29 cellular contexts compared by ENCODE assay signal in genomic region chr1:45116340-45116739, GRCh38.
A peak's percentile ranks its signal among the peaks of the same experiment; 100 is the strongest.
DNase-seq lines count a peak whose midpoint lies in the region; ATAC-seq and TF ChIP-seq lines count a peak whose summit lies in the region.
"Had no signal": no experiment of that assay in that cellular context is flagged by ENCODE, and none has a peak within 500 bp of the region (broad histone marks: within the 10 kb centered on the region; RNA-seq: fewer than 3 reads in every experiment).

No MANE protein-coding gene starts in this region.

- peaks cover 26% of the 10 kb centered on the region for H3K4me1 Mint-ChIP-seq in activated CD4-positive, alpha-beta T cell treated with anti-CD3 and anti-CD28 coated beads for 36 hours
- H3K4me1 Mint-ChIP-seq in activated CD4-positive, alpha-beta T cell treated with anti-CD3 and anti-CD28 coated beads, Interleukin-2, amount 10 ng/mL, durations not matched to agents 7 days and 5 days, result peaks cover 15% of the 10 kb centered on the region
- peaks cover 25 to 45% (median 30%) of the 10 kb centered on the region in 4 donors for H3K4me1 Mint-ChIP-seq in CD4-positive, alpha-beta memory T cell
- H3K4me1 Mint-ChIP-seq: neural crest cell had no signal

- POLR2A ChIA-PET in activated CD4-positive, alpha-beta T cell treated with anti-CD3 and anti-CD28 coated beads for 36 hours (lab: Charles Lee), result no interaction called here
- POLR2A ChIA-PET in activated CD4-positive, alpha-beta T cell treated with anti-CD3 and anti-CD28 coated beads, Interleukin-2, amount 10 ng/mL, durations not matched to agents 7 days and 5 days (lab: Charles Lee), result no interaction called here
- POLR2A ChIA-PET in CD4-positive, alpha-beta memory T cell (lab: Charles Lee; ENCODE audit: partially characterized antibody), result interaction anchor here (0.8 to 1.2 kb wide), 2 partner anchors 65 to 223 kb away, joined by 3 read pairs; partner anchors contain the start of gene TOE1

- no peaks in the 10 kb centered on the region for H3K36me3 ChIP-seq in CD4-positive, alpha-beta memory T cell (ENCODE audit: insufficient read depth, low read length)
- no peaks in the 10 kb centered on the region for H3K36me3 ChIP-seq in Loucy (ENCODE audit: insufficient read depth, low read length)
- no peaks in the 10 kb centered on the region for H3K36me3 ChIP-seq in iPS-20b (ENCODE audit: insufficient read depth, low read depth, low read length)
- H3K36me3 ChIP-seq: cardiac muscle cell, thoracic aorta had no signal

- H3K9me2 ChIP-seq in Loucy (replicated peaks; ENCODE audit: low read depth, low read length), result no peaks in the 10 kb centered on the region

- no peaks in the 10 kb centered on the region for H3K36me3 Mint-ChIP-seq in activated CD4-positive, alpha-beta T cell treated with anti-CD3 and anti-CD28 coated beads for 36 hours (ENCODE audit: low read depth)
- H3K36me3 Mint-ChIP-seq in activated CD4-positive, alpha-beta T cell treated with anti-CD3 and anti-CD28 coated beads, Interleukin-2, amount 10 ng/mL, durations not matched to agents 7 days and 5 days (ENCODE audit: low read depth), result no peaks in the 10 kb centered on the region
- H3K36me3 Mint-ChIP-seq in CD4-positive, alpha-beta memory T cell, result no peaks in the 10 kb centered on the region
- H3K36me3 Mint-ChIP-seq: IgD-negative memory B cell had no signal

- H3K9ac ChIP-seq in Loucy (ENCODE audit: low read depth, low read length, poor library complexity, severe bottlenecking) (no peak overlapping the region), iPS-20b (ENCODE audit: low read depth, low read length) (no peak overlapping the region)

- no peak overlapping the region for H3K27ac Mint-ChIP-seq in activated CD4-positive, alpha-beta T cell treated with anti-CD3 and anti-CD28 coated beads for 36 hours
- no peak overlapping the region for H3K27ac Mint-ChIP-seq in activated CD4-positive, alpha-beta T cell treated with anti-CD3 and anti-CD28 coated beads, Interleukin-2, amount 10 ng/mL, durations not matched to agents 7 days and 5 days
- peak overlapping the region in 6 of 7 donors; percentile 2 to 64 (median 50) for H3K27ac Mint-ChIP-seq in CD4-positive, alpha-beta memory T cell
- H3K27ac Mint-ChIP-seq: IgD-negative memory B cell, WTC11 had no signal

- DNase-seq in activated CD4-positive, alpha-beta T cell treated with anti-CD3 and anti-CD28 coated beads for 36 hours, result no peak
- no peak for DNase-seq in activated CD4-positive, alpha-beta T cell treated with anti-CD3 and anti-CD28 coated beads, Interleukin-2, amount 10 ng/mL, durations not matched to agents 7 days and 5 days
- peak in 4 of 5 donors; percentile 1 to 26 (median 20) for DNase-seq in CD4-positive, alpha-beta memory T cell
- no peak for DNase-seq in DMS53 treated with DMSO at 0.1 percent for 48 hours (lab: John Stamatoyannopoulos, UW; ENCODE audit: unreplicated experiment)
- DNase-seq in NCI-H2081 treated with DMSO at 0.1 percent for 48 hours (lab: John Stamatoyannopoulos, UW), result no peak
- DNase-seq in NCI-H1694 (lab: John Stamatoyannopoulos, UW), result no peak
- DNase-seq: activated CD4-positive, alpha-beta T cell treated with anti-CD3 and anti-CD28 coated beads, Interleukin-2, amount 50 U/mL, for 4 hours; activated CD8-positive, alpha-beta memory T cell treated with anti-CD3 and anti-CD28 coated beads, Interleukin-2, amount 50 U/mL, for 4 hours; cortex of kidney; effector memory CD4-positive, alpha-beta T cell; hypothalamus; left colon; mammary epithelial cell; mucosa of descending colon; NCI-H1105 treated with DMSO at 0.1 percent for 48 hours; NCI-H2029; NCI-H526 treated with DMSO at 0.1 percent for 48 hours; PC-3; stimulated activated naive CD4-positive, alpha-beta T cell treated with Interleukin-2 at 50 U/mL for 16 hours had no signal

- H3K4me3 ChIP-seq in CD4-positive, alpha-beta memory T cell (ENCODE audit: low read length in 2 of 2), result no peak overlapping the region
- peak overlapping the region; percentile 18 for H3K4me3 ChIP-seq in Loucy (ENCODE audit: low read length, poor library complexity, severe bottlenecking)
- H3K4me3 ChIP-seq in iPS-20b (ENCODE audit: low read length), result peak overlapping the region; percentile 13
- H3K4me3 ChIP-seq: cardiac muscle cell, mucosa of descending colon, SK-N-MC, smooth muscle cell, thoracic aorta had no signal

- H3K9me3 ChIP-seq in CD4-positive, alpha-beta memory T cell (ENCODE audit: control insufficient read depth in 1 of 2, low read length in 2 of 2), result no peaks in the 10 kb centered on the region
- H3K9me3 ChIP-seq in Loucy (ENCODE audit: insufficient read depth, low read depth, low read length), result no peaks in the 10 kb centered on the region
- H3K9me3 ChIP-seq in iPS-20b (ENCODE audit: insufficient read depth, low read depth, low read length), result peaks cover 11% of the 10 kb centered on the region; the same call in 1 of the 2 replicates
- H3K9me3 ChIP-seq: mucosa of descending colon had no signal

- H3K27me3 Mint-ChIP-seq in activated CD4-positive, alpha-beta T cell treated with anti-CD3 and anti-CD28 coated beads for 36 hours, result no peaks in the 10 kb centered on the region
- H3K27me3 Mint-ChIP-seq in activated CD4-positive, alpha-beta T cell treated with anti-CD3 and anti-CD28 coated beads, Interleukin-2, amount 10 ng/mL, durations not matched to agents 7 days and 5 days, result no peaks in the 10 kb centered on the region
- H3K27me3 Mint-ChIP-seq in CD4-positive, alpha-beta memory T cell, result peaks cover 0 to 2% of the 10 kb centered on the region in 2 donors

- peak; percentile 30 for ATAC-seq in activated CD4-positive, alpha-beta T cell treated with anti-CD3 and anti-CD28 coated beads for 36 hours
- ATAC-seq: left colon, mucosa of descending colon, PC-3, WTC11 had no signal

- no peak overlapping the region for H2AFZ ChIP-seq in Loucy (ENCODE audit: low read length)

- H3K27ac ChIP-seq in CD4-positive, alpha-beta memory T cell (ENCODE audit: low read depth, low read length), result no peak overlapping the region
- no peak overlapping the region for H3K27ac ChIP-seq in iPS-20b (ENCODE audit: low read length)
- H3K27ac ChIP-seq: C4-2B, cardiac muscle cell, SK-N-MC, thoracic aorta had no signal

- peak overlapping the region; percentile 49 for H3K4me2 ChIP-seq in Loucy (ENCODE audit: low read depth, low read length, poor library complexity, severe bottlenecking)
- H3K4me2 ChIP-seq: smooth muscle cell had no signal

- no peak overlapping the region for H3K4me3 Mint-ChIP-seq in activated CD4-positive, alpha-beta T cell treated with anti-CD3 and anti-CD28 coated beads for 36 hours
- H3K4me3 Mint-ChIP-seq in activated CD4-positive, alpha-beta T cell treated with anti-CD3 and anti-CD28 coated beads, Interleukin-2, amount 10 ng/mL, durations not matched to agents 7 days and 5 days, result no peak overlapping the region
- peak overlapping the region; percentile 1 to 80 (median 68) for H3K4me3 Mint-ChIP-seq in CD4-positive, alpha-beta memory T cell
- H3K4me3 Mint-ChIP-seq: neural crest cell, WTC11 had no signal

- no peaks in the 10 kb centered on the region for H3K27me3 ChIP-seq in CD4-positive, alpha-beta memory T cell (ENCODE audit: insufficient read depth, low read length)
- no peaks in the 10 kb centered on the region for H3K27me3 ChIP-seq in Loucy (ENCODE audit: insufficient read depth, low read length, poor library complexity, severe bottlenecking)
- H3K27me3 ChIP-seq in iPS-20b (ENCODE audit: insufficient read depth, low read length), result no peaks in the 10 kb centered on the region
- H3K27me3 ChIP-seq: cardiac muscle cell had no signal

- no peaks in the 10 kb centered on the region for H3F3A ChIP-seq in Loucy (ENCODE audit: low read depth)

- H4K20me1 ChIP-seq in Loucy (ENCODE audit: insufficient read depth, low read length, poor library complexity, severe bottlenecking), result no peaks in the 10 kb centered on the region

- H3K4me1 ChIP-seq in CD4-positive, alpha-beta memory T cell (ENCODE audit: insufficient read depth, low read length), result peaks cover 25% of the 10 kb centered on the region
- peaks cover 16% of the 10 kb centered on the region for H3K4me1 ChIP-seq in Loucy (ENCODE audit: insufficient read depth, low read length, poor library complexity, severe bottlenecking)
- H3K4me1 ChIP-seq in iPS-20b (ENCODE audit: insufficient read depth, low read length), result no peaks in the 10 kb centered on the region

- no peaks in the 10 kb centered on the region for H3K9me3 Mint-ChIP-seq in activated CD4-positive, alpha-beta T cell treated with anti-CD3 and anti-CD28 coated beads for 36 hours (ENCODE audit: low read depth)
- H3K9me3 Mint-ChIP-seq in activated CD4-positive, alpha-beta T cell treated with anti-CD3 and anti-CD28 coated beads, Interleukin-2, amount 10 ng/mL, durations not matched to agents 7 days and 5 days, result no peaks in the 10 kb centered on the region
- H3K9me3 Mint-ChIP-seq in CD4-positive, alpha-beta memory T cell, result no peaks in the 10 kb centered on the region

- no peaks in the 10 kb centered on the region for H3K79me2 ChIP-seq in Loucy (ENCODE audit: insufficient read depth, low read length)

- TF ChIP-seq CTCF in Loucy (conservative IDR thresholded peaks at IDR 0.05; ENCODE audit: low read length), result no peak

- CTCF ChIA-PET in activated CD4-positive, alpha-beta T cell treated with anti-CD3 and anti-CD28 coated beads for 36 hours (lab: Charles Lee), result no interaction called here
- CTCF ChIA-PET in activated CD4-positive, alpha-beta T cell treated with anti-CD3 and anti-CD28 coated beads, Interleukin-2, amount 10 ng/mL, durations not matched to agents 7 days and 5 days (lab: Charles Lee), result interaction anchor here (1.2 kb wide), 1 partner anchor 23 kb away, joined by 3 read pairs; no protein-coding TSS in a partner anchor
- CTCF ChIA-PET in CD4-positive, alpha-beta memory T cell (lab: Charles Lee; ENCODE audit: partially characterized antibody), result interaction anchor here (1.2 kb wide), 1 partner anchor 66 kb away, joined by 3 read pairs; no protein-coding TSS in a partner anchor

- intact Hi-C loops in activated CD4-positive, alpha-beta T cell treated with anti-CD3 and anti-CD28 coated beads for 36 hours (cut with DNase I, micrococcal nuclease), result no loop called here
- intact Hi-C loops in CD4-positive, alpha-beta memory T cell (cut with micrococcal nuclease), result no loop called here

Comparison
In these comparisons a context has a peak if more than half of its experiments do, and no peak if none do; other contexts are left out.
1. DNase-seq: peak in CD4-positive, alpha-beta memory T cell (4 of 5); none in activated CD4-positive, alpha-beta T cell treated with anti-CD3 and anti-CD28 coated beads for 36 hours (single experiment), activated CD4-positive, alpha-beta T cell treated with anti-CD3 and anti-CD28 coated beads, Interleukin-2, amount 10 ng/mL, durations not matched to agents 7 days and 5 days (single experiment), DMS53 treated with DMSO at 0.1 percent for 48 hours (single experiment), NCI-H2081 treated with DMSO at 0.1 percent for 48 hours (single experiment) and NCI-H1694 (single experiment).
2. H3K27ac Mint-ChIP-seq: peak in CD4-positive, alpha-beta memory T cell (6 of 7); none in activated CD4-positive, alpha-beta T cell treated with anti-CD3 and anti-CD28 coated beads for 36 hours (single experiment) and activated CD4-positive, alpha-beta T cell treated with anti-CD3 and anti-CD28 coated beads, Interleukin-2, amount 10 ng/mL, durations not matched to agents 7 days and 5 days (single experiment).
3. H3K4me3 Mint-ChIP-seq: peak in CD4-positive, alpha-beta memory T cell (8 of 8); none in activated CD4-positive, alpha-beta T cell treated with anti-CD3 and anti-CD28 coated beads for 36 hours (single experiment) and activated CD4-positive, alpha-beta T cell treated with anti-CD3 and anti-CD28 coated beads, Interleukin-2, amount 10 ng/mL, durations not matched to agents 7 days and 5 days (single experiment).
4. H3K4me3 ChIP-seq: peak in Loucy (single experiment) and iPS-20b (single experiment); none in CD4-positive, alpha-beta memory T cell (0 of 2).